In the genomic region with DNA sequence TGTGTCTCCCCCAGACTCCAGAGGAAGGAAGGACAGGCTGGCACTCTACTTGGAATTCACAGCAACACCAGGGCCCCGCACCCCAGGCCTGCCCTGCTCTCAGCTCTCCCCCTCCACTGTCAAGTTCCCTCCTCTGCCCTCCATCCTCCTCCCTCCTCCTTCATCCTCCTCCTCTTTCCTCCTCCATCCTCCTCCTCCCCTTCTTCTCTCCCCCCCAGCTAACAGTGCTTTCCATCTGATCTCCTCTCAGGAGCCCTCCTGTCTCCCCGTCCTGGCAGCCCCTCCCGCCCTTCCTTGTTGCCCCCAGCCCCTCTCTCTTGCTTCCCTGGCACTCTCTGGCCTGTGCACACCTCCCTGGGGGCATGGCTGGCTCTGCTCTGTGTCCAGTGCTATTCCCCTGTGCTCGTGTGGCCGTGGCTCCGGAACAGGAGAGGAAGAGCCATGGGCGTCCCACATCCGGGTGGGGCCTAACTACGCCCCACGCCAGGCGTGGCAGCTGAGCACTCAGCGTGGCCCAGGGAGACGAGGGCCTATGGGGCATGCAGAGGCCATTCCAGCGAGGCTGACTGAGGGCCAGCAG, we compare ENCODE assay signal across 19 cellular contexts.
"Had no signal": no experiment of that assay in that cellular context is flagged by ENCODE, and none has a peak within 500 bp of the region (broad histone marks: within the 10 kb centered on the region; RNA-seq: fewer than 3 reads in every experiment).

No MANE protein-coding gene starts in this region.

- ATAC-seq: activated naive CD8-positive, alpha-beta T cell treated with anti-CD3 and anti-CD28 coated beads, Interleukin-2, amount 50 U/mL, for 24 hours; foreskin keratinocyte; naive thymus-derived CD4-positive, alpha-beta T cell; pancreas; WTC11 had no signal

- H3K4me3 ChIP-seq: pancreas, tibial artery had no signal

- H3K27ac Mint-ChIP-seq: activated CD4-positive, alpha-beta memory T cell treated with anti-CD3 and anti-CD28 coated beads, Interleukin-2, amount 10 ng/mL, durations not matched to agents 7 days and 5 days; activated naive CD8-positive, alpha-beta T cell treated with anti-CD3 and anti-CD28 coated beads, Interleukin-2, amount 50 U/mL, for 24 hours; activated T-cell treated with anti-CD3 and anti-CD28 coated beads, Interleukin-2, amount 50 U/mL, for 24 hours; activated T-helper 2 cell treated with anti-CD3 and anti-CD28 coated beads, Interferon-gamma antibody, Interleukin-2, Interleukin-4, amounts not matched to agents 10 μg/mL and 5 μg/mL and 100 μg/mL, durations not matched to agents 14 hours and 24 hours and 36 hours; brain; naive thymus-derived CD4-positive, alpha-beta T cell; WTC11 had no signal

- H3K4me3 Mint-ChIP-seq: activated CD4-positive, alpha-beta memory T cell treated with anti-CD3 and anti-CD28 coated beads, Interleukin-2, amount 10 ng/mL, durations not matched to agents 7 days and 5 days; activated naive CD8-positive, alpha-beta T cell treated with anti-CD3 and anti-CD28 coated beads, Interleukin-2, amount 50 U/mL, for 24 hours; activated T-cell treated with anti-CD3 and anti-CD28 coated beads, Interleukin-2, amount 50 U/mL, for 24 hours; brain; naive thymus-derived CD4-positive, alpha-beta T cell; WTC11 had no signal

- H3K9me3 Mint-ChIP-seq: activated CD4-positive, alpha-beta memory T cell treated with anti-CD3 and anti-CD28 coated beads, Interleukin-2, amount 10 ng/mL, durations not matched to agents 7 days and 5 days; activated naive CD8-positive, alpha-beta T cell treated with anti-CD3 and anti-CD28 coated beads, Interleukin-2, amount 50 U/mL, for 24 hours; activated T-cell treated with anti-CD3 and anti-CD28 coated beads, Interleukin-2, amount 50 U/mL, for 24 hours; activated T-helper 2 cell treated with anti-CD3 and anti-CD28 coated beads, Interferon-gamma antibody, Interleukin-2, Interleukin-4, amounts not matched to agents 10 μg/mL and 5 μg/mL and 100 μg/mL, durations not matched to agents 14 hours and 24 hours and 36 hours; brain; naive thymus-derived CD4-positive, alpha-beta T cell; WTC11 had no signal

- H3K27ac ChIP-seq: foreskin keratinocyte, pancreas, tibial artery had no signal

- DNase-seq: activated CD4-positive, alpha-beta memory T cell treated with anti-CD3 and anti-CD28 coated beads, Interleukin-2, amount 10 ng/mL, durations not matched to agents 7 days and 5 days; activated CD4-positive, alpha-beta T cell treated with anti-CD3 and anti-CD28 coated beads for 4 hours; activated naive CD4-positive, alpha-beta T cell treated with Interleukin-2 at 50 U/mL for 16 hours; activated naive CD8-positive, alpha-beta T cell treated with anti-CD3 and anti-CD28 coated beads, Interleukin-2, amount 50 U/mL, for 24 hours; activated T-cell treated with anti-CD3 and anti-CD28 coated beads, Interleukin-2, amount 50 U/mL, for 24 hours; anterior cingulate cortex; central memory CD4-positive, alpha-beta T cell; foreskin keratinocyte; hippocampal formation; mammary epithelial cell; naive thymus-derived CD4-positive, alpha-beta T cell; stimulated activated CD4-positive, alpha-beta T cell treated with anti-CD3 and anti-CD28 coated beads, Interleukin-12 subunit alpha, Interleukin-12 subunit beta, amount 100 ng/mL, for 4 hours; stimulated activated CD8-positive, alpha-beta memory T cell treated with anti-CD3 and anti-CD28 coated beads, Interleukin-4, amount 100 ng/mL, for 48 hours; stimulated activated naive CD4-positive, alpha-beta T cell; tibial artery had no signal

- H3K27me3 Mint-ChIP-seq: activated CD4-positive, alpha-beta memory T cell treated with anti-CD3 and anti-CD28 coated beads, Interleukin-2, amount 10 ng/mL, durations not matched to agents 7 days and 5 days; activated naive CD8-positive, alpha-beta T cell treated with anti-CD3 and anti-CD28 coated beads, Interleukin-2, amount 50 U/mL, for 24 hours; activated T-cell treated with anti-CD3 and anti-CD28 coated beads, Interleukin-2, amount 50 U/mL, for 24 hours; naive thymus-derived CD4-positive, alpha-beta T cell had no signal

- H3K27me3 ChIP-seq: foreskin keratinocyte, pancreas had no signal

- H3K4me1 Mint-ChIP-seq: activated CD4-positive, alpha-beta memory T cell treated with anti-CD3 and anti-CD28 coated beads, Interleukin-2, amount 10 ng/mL, durations not matched to agents 7 days and 5 days; WTC11 had no signal

- H3K9me3 ChIP-seq: pancreas, tibial artery had no signal

- H3K36me3 Mint-ChIP-seq: brain; naive thymus-derived CD4-positive, alpha-beta T cell; WTC11 had no signal

- H3K36me3 ChIP-seq: pancreas, tibial artery had no signal

- H3K4me1 ChIP-seq: foreskin keratinocyte had no signal
